In genomic region chr10:95304976-95305375, GRCh38 we compare ENCODE assay signal across 22 cellular contexts. TPM values are rescaled to one million over a fixed set of nuclear protein-coding genes. Genes with fewer than 3 reads are reported as not detected.
DNase-seq lines count a peak whose midpoint lies in the region; ATAC-seq, FAIRE-seq and TF ChIP-seq lines count a peak whose summit lies in the region.
"Had no signal": no experiment of that assay in that cellular context is flagged by ENCODE, and none has a peak within 500 bp of the region (broad histone marks: within the 10 kb centered on the region; RNA-seq: fewer than 3 reads in every experiment).

No MANE protein-coding gene starts in this region.

- dilution Hi-C loops in IMR-90 (cut with HindIII; ENCODE audit: low sequenced_read_pairs, unreplicated experiment) = no loop called here

- H4K91ac ChIP-seq in IMR-90 (ENCODE audit: insufficient read depth, low read depth, low read length) = no peak overlapping the region

- no peak overlapping the region for H4K5ac ChIP-seq in IMR-90 (ENCODE audit: low read depth, low read length)

- peaks cover 6% of the 10 kb centered on the region for H3K27me3 Mint-ChIP-seq in endodermal cell (ENCODE audit: insufficient read depth)
- peaks cover 6% of the 10 kb centered on the region for H3K27me3 Mint-ChIP-seq in neural progenitor cell (ENCODE audit: insufficient read depth, low read depth)
- H3K27me3 Mint-ChIP-seq: B cell had no signal

- DNase-seq in A549 (ENCODE audit: low read depth in 1 of 2, low spot score in 1 of 2) (no peak), IMR-90 (no peak), endodermal cell (no peak), neural progenitor cell (ENCODE audit: low spot score) (no peak), substantia nigra (lab: John Stamatoyannopoulos, UW) (no peak), kidney (no peak)
- DNase-seq: CD4-positive, CD25-positive, alpha-beta regulatory T cell; CD8-positive, alpha-beta memory T cell; DMS 273 treated with DMSO at 0.1 percent for 48 hours; DMS79; EL; GDM1; GOT3; HFFc6 had no signal

- H3K4me1 ChIP-seq in A549 (peaks cover 55% of the 10 kb centered on the region), IMR-90 (ENCODE audit: control insufficient read depth, insufficient read depth, low read length) (peaks cover 15% of the 10 kb centered on the region), endodermal cell (ENCODE audit: control insufficient read depth, insufficient read depth, low read length) (peaks cover 28% of the 10 kb centered on the region), neural progenitor cell (peaks cover 20% of the 10 kb centered on the region), kidney (ENCODE audit: control insufficient read depth in 1 of 2, insufficient read depth in 1 of 2, low read depth in 1 of 2, low read length in 2 of 2) (no peaks in the 10 kb centered on the region)

- peak overlapping the region in 1 of 2 experiments; percentile 31; a peak in 1 of 6 replicates for H3K27ac ChIP-seq in A549
- no peak overlapping the region for H3K27ac ChIP-seq in IMR-90 (ENCODE audit: insufficient read depth, low read length)
- H3K27ac ChIP-seq in endodermal cell (ENCODE audit: low read depth, low read length) = no peak overlapping the region
- no peak overlapping the region for H3K27ac ChIP-seq in neural progenitor cell
- H3K27ac ChIP-seq in substantia nigra (ENCODE audit: low read depth, low read length, poor library complexity, severe bottlenecking) = no peak overlapping the region
- H3K27ac ChIP-seq in kidney (ENCODE audit: low read depth in 2 of 2, low read length in 2 of 2) = no peak overlapping the region
- H3K27ac ChIP-seq: BLaER1, C4-2B had no signal

- no peaks in the 10 kb centered on the region for H3K9me3 Mint-ChIP-seq in endodermal cell
- H3K9me3 Mint-ChIP-seq in neural progenitor cell = no peaks in the 10 kb centered on the region
- H3K9me3 Mint-ChIP-seq: CD4-positive, CD25-positive, alpha-beta regulatory T cell; CD8-positive, alpha-beta memory T cell; HFFc6 had no signal

- 0 out of 3 replicates have a peak overlapping the region, but pooled peaks have one; percentile 60 for H2BK15ac ChIP-seq in IMR-90 (ENCODE audit: low read depth, low read length)

- peaks cover 37% of the 10 kb centered on the region for H3K4me1 Mint-ChIP-seq in endodermal cell
- peaks cover 3% of the 10 kb centered on the region for H3K4me1 Mint-ChIP-seq in neural progenitor cell
- H3K4me1 Mint-ChIP-seq: CD4-positive, CD25-positive, alpha-beta regulatory T cell; CD8-positive, alpha-beta memory T cell had no signal

- H4K8ac ChIP-seq in IMR-90 (ENCODE audit: low read depth in 2 of 2, low read length in 2 of 2) = no peak overlapping the region

- in situ Hi-C loops in IMR-90 (cut with MboI; ENCODE audit: low sequenced_read_pairs) = no loop called here

- TF ChIP-seq POLR2A in A549 (IDR thresholded peaks at IDR 0.05; ENCODE audit: low read length) = no peak
- TF ChIP-seq POLR2A in IMR-90 (IDR thresholded peaks at IDR 0.05; ENCODE audit: low read depth, low read length) = no peak

- CTCF ChIA-PET in A549 (lab: Yijun Ruan, JAX) = interaction anchor here (1.0 to 1.3 kb wide), 2 partner anchors 58 to 62 kb away, joined by 3 to 5 read pairs; no protein-coding TSS in a partner anchor
- CTCF ChIA-PET in IMR-90 (lab: Yijun Ruan, JAX) = no interaction called here

- H4K20me1 ChIP-seq in IMR-90 (ENCODE audit: insufficient read depth, low read length) = peaks cover 3% of the 10 kb centered on the region; the same call in 1 of the 2 replicates
- H4K20me1 ChIP-seq in neural progenitor cell (ENCODE audit: low read depth) = peaks cover 11% of the 10 kb centered on the region
- H4K20me1 ChIP-seq: BLaER1 had no signal

- no peak for TF ChIP-seq RAD21 in A549 (conservative IDR thresholded peaks at IDR 0.05 in 1 of 2, IDR thresholded peaks at IDR 0.05 in 1 of 2)
- no peak for TF ChIP-seq RAD21 in IMR-90 (IDR thresholded peaks at IDR 0.05; ENCODE audit: low read length)

- H3K79me2 ChIP-seq in neural progenitor cell (ENCODE audit: low read depth) = no peaks in the 10 kb centered on the region

- no peaks in the 10 kb centered on the region for H3K79me1 ChIP-seq in IMR-90 (ENCODE audit: low read depth in 1 of 2, low read length in 2 of 2)

- TF ChIP-seq CTCF in A549 (IDR thresholded peaks at IDR 0.05) (no peak), IMR-90 (conservative IDR thresholded peaks at IDR 0.05; ENCODE audit: low read depth, low read length) (no peak), endodermal cell (conservative IDR thresholded peaks at IDR 0.05) (no peak), neural progenitor cell (IDR thresholded peaks at IDR 0.05) (no peak), kidney (IDR thresholded peaks at IDR 0.05; ENCODE audit: borderline replicate concordance, extremely low read depth, insufficient read depth) (no peak)

- no peak overlapping the region for H3K4me3 Mint-ChIP-seq in endodermal cell
- H3K4me3 Mint-ChIP-seq in neural progenitor cell = no peak overlapping the region
- H3K4me3 Mint-ChIP-seq: B cell; CD4-positive, CD25-positive, alpha-beta regulatory T cell; CD8-positive, alpha-beta memory T cell; HFFc6 had no signal

- BruUV-seq in IMR-90 (replicated peaks; lab: Mats Ljungman, UMichigan) = no TSS peak

- H2BK20ac ChIP-seq in IMR-90 (ENCODE audit: low read depth, low read length) = no peak overlapping the region

- no peaks in the 10 kb centered on the region for H3K9me3 ChIP-seq in A549
- H3K9me3 ChIP-seq in IMR-90 (ENCODE audit: control insufficient read depth, insufficient read depth, low read length) = no peaks in the 10 kb centered on the region
- H3K9me3 ChIP-seq in endodermal cell (ENCODE audit: control insufficient read depth, low read length) = no peaks in the 10 kb centered on the region
- no peaks in the 10 kb centered on the region for H3K9me3 ChIP-seq in neural progenitor cell (ENCODE audit: low read depth)
- no peaks in the 10 kb centered on the region for H3K9me3 ChIP-seq in kidney (ENCODE audit: control insufficient read depth in 1 of 2, low read length in 2 of 2)
- H3K9me3 ChIP-seq: BLaER1, HAP-1 had no signal

- no peak overlapping the region for H2AK9ac ChIP-seq in IMR-90 (replicated peaks; ENCODE audit: low read depth, low read length, poor library complexity)

- H3K23ac ChIP-seq in IMR-90 (ENCODE audit: low read depth, low read length) = no peak overlapping the region

- H3K9ac ChIP-seq in IMR-90 (ENCODE audit: low read depth, low read length) (no peak overlapping the region), endodermal cell (ENCODE audit: extremely low read depth, low read length, poor library complexity, severe bottlenecking) (no peak overlapping the region), neural progenitor cell (no peak overlapping the region), kidney (ENCODE audit: low read length in 2 of 2) (no peak overlapping the region)
- H3K9ac ChIP-seq: BLaER1 had no signal

- no peak overlapping the region for H2BK120ac ChIP-seq in IMR-90 (ENCODE audit: low read depth, low read length)

- H3K9me1 ChIP-seq in IMR-90 (ENCODE audit: insufficient read depth, low read length) = peaks cover 9% of the 10 kb centered on the region

- H2AK5ac ChIP-seq in IMR-90 (ENCODE audit: low read depth, low read length) = no peak overlapping the region

- H2AFZ ChIP-seq in IMR-90 (replicated peaks; ENCODE audit: low read length, poor library complexity) = no peak overlapping the region
- H2AFZ ChIP-seq in neural progenitor cell (replicated peaks) = no peak overlapping the region

- POLR2A ChIA-PET in A549 (lab: Yijun Ruan, JAX) (no interaction called here), IMR-90 (lab: Charles Lee; ENCODE audit: unreplicated experiment) (no interaction called here)

- no peak overlapping the region for H3K18ac ChIP-seq in IMR-90 (ENCODE audit: low read depth, low read length)

- FAIRE-seq in A549 (lab: Jason Lieb, UNC) = no peak
- FAIRE-seq in kidney (lab: Jason Lieb, UNC) = no peak
- FAIRE-seq: D721Med, GM12878, H54 had no signal

- 49% methylated on average over 2 of the region's 2 CpGs for WGBS in A549 (ENCODE audit: missing lambda C conversion rate)
- WGBS in IMR-90 (ENCODE audit: extremely low coverage in 2 of 2, insufficient read length in 1 of 2), 2 experiments = no CpG with 5 or more reads among the region's 2 CpGs
- WGBS in endodermal cell (ENCODE audit: insufficient coverage in 1 of 2, insufficient read length in 1 of 2), 2 experiments = 55% methylated on average over 2 of the region's 2 CpGs; no CpG with 5 or more reads in 1 of the 2 experiments

- TF ChIP-seq EP300 in A549 (IDR thresholded peaks at IDR 0.05) = no peak

- H3K27ac Mint-ChIP-seq in endodermal cell (no peak overlapping the region), neural progenitor cell (no peak overlapping the region)
- H3K27ac Mint-ChIP-seq: B cell; CD4-positive, CD25-positive, alpha-beta regulatory T cell; HFFc6 had no signal

- intact Hi-C loops in IMR-90 (cut with micrococcal nuclease) (no loop called here), kidney (cut with DNase I) (no loop called here)

- H2BK5ac ChIP-seq in IMR-90 (ENCODE audit: low read depth, low read length, poor library complexity, severe bottlenecking) = no peak overlapping the region

- no peak overlapping the region for H3K4ac ChIP-seq in IMR-90 (ENCODE audit: low read depth, low read length)

- no peak overlapping the region for H3K14ac ChIP-seq in IMR-90 (replicated peaks; ENCODE audit: low read depth, low read length)

- peaks cover 30% of the 10 kb centered on the region for H3F3A ChIP-seq in neural progenitor cell (ENCODE audit: low read depth)

- H3K27me3 ChIP-seq in IMR-90 (ENCODE audit: control insufficient read depth, insufficient read depth, low read length) (no peaks in the 10 kb centered on the region), endodermal cell (ENCODE audit: control insufficient read depth, insufficient read depth, low read length, poor library complexity, severe bottlenecking) (no peaks in the 10 kb centered on the region), neural progenitor cell (peaks cover 39% of the 10 kb centered on the region)
- H3K27me3 ChIP-seq: BLaER1 had no signal

- H3K4me3 ChIP-seq in A549 = no peak overlapping the region
- H3K4me3 ChIP-seq in IMR-90 (ENCODE audit: insufficient read depth, low read depth, low read length) = no peak overlapping the region
- H3K4me3 ChIP-seq in endodermal cell (ENCODE audit: low read length) = peak overlapping the region; percentile 52
- no peak overlapping the region for H3K4me3 ChIP-seq in neural progenitor cell
- H3K4me3 ChIP-seq in kidney (ENCODE audit: low read length in 2 of 2) = no peak overlapping the region
- H3K4me3 ChIP-seq: BLaER1, GM12878, HAP-1 had no signal

- peak overlapping the region; percentile 3; the same call in 2 of the 3 replicates for H3K4me2 ChIP-seq in A549
- H3K4me2 ChIP-seq in IMR-90 (ENCODE audit: low read depth, low read length) = no peak overlapping the region
- H3K4me2 ChIP-seq in neural progenitor cell = peak overlapping the region; percentile 36
- H3K4me2 ChIP-seq: BLaER1 had no signal

- no peak for ATAC-seq in A549
- no peak for ATAC-seq in IMR-90 (ENCODE audit: low read depth)
- no peak for ATAC-seq in HG03442 (IDR thresholded peaks at IDR 0.05; ENCODE audit: unreplicated experiment)
- ATAC-seq: GM12878 had no signal

- no peaks in the 10 kb centered on the region for H3K36me3 ChIP-seq in IMR-90 (ENCODE audit: control insufficient read depth, insufficient read depth, low read length)
- no peaks in the 10 kb centered on the region for H3K36me3 ChIP-seq in endodermal cell (ENCODE audit: control insufficient read depth, insufficient read depth, low read length)
- H3K36me3 ChIP-seq in neural progenitor cell = no peaks in the 10 kb centered on the region
- H3K36me3 ChIP-seq in kidney (ENCODE audit: control insufficient read depth in 1 of 2, insufficient read depth in 2 of 2, low read length in 2 of 2) = no peaks in the 10 kb centered on the region
- H3K36me3 ChIP-seq: BLaER1, HAP-1 had no signal

- H3K36me3 Mint-ChIP-seq in endodermal cell (ENCODE audit: low read depth) = no peaks in the 10 kb centered on the region
- H3K36me3 Mint-ChIP-seq in neural progenitor cell = no peaks in the 10 kb centered on the region
- H3K36me3 Mint-ChIP-seq: CD4-positive, CD25-positive, alpha-beta regulatory T cell had no signal

- H3K56ac ChIP-seq in IMR-90 (ENCODE audit: extremely low read depth, insufficient read depth, low read length) = no peak overlapping the region

RNA-seq across cellular contexts. Expression of gene PDLIM1, which starts 14.2 kb away (rescaled TPM):
- 92.5 and 132 TPM in 2 replicates for polyA plus RNA-seq in A549 (2011; rRNA removed)
- 101 and 102 TPM in 2 replicates for polyA plus RNA-seq in A549 (2012; cell fraction: cytosol; rRNA removed)
- polyA plus RNA-seq in A549 (2012; cell fraction: nucleus; rRNA removed) = 58.7 and 96.7 TPM in 2 replicates
- polyA plus RNA-seq in A549 (2017; fragmentation: RNase III; extraction: RNeasy Plus Mini Kit Qiagen cat#74134 plus additional on column Dnase treatment) = 123 to 147 TPM (median 128 TPM) in 3 replicates
- 119 and 120 TPM in 2 replicates for polyA minus RNA-seq in A549 (2011; rRNA and poly(A)+ RNA removed)
- total RNA-seq in IMR-90 (2012; rRNA removed) = 27.5 and 30.1 TPM in 2 replicates
- 179 and 187 TPM in 2 replicates for polyA plus RNA-seq in IMR-90 (2012; rRNA removed)
- 120 and 255 TPM in 2 replicates for polyA plus RNA-seq in IMR-90 (2012; cell fraction: cytosol; rRNA removed)
- 44.1 and 131 TPM in 2 replicates for polyA plus RNA-seq in IMR-90 (2012; cell fraction: nucleus; rRNA removed; ENCODE audit: low replicate concordance)
- total RNA-seq in endodermal cell = 100 to 1,000 TPM in 1 of 2 donors, 10 to 100 TPM in 1; 93.9 to 158 TPM
- 133 TPM for polyA plus RNA-seq in endodermal cell (2013, experiment 1 of 2)
- polyA plus RNA-seq in endodermal cell (2013, experiment 2 of 2) = 133 TPM
- 4.6 and 7.9 TPM in 2 replicates for total RNA-seq in neural progenitor cell (ENCODE audit: low replicate concordance)
- 148 TPM for total RNA-seq in kidney
- polyA plus RNA-seq in kidney (ENCODE audit: insufficient read depth, low read depth, low replicate concordance) = 72.9 TPM
